1 cellular context compared by ENCODE assay signal in genomic region chr1:170067253-170067819, GRCh38.
TF ChIP-seq lines count a peak whose summit lies in the region.

No MANE protein-coding gene starts in this region.

TF ChIP-seq in K562, 482 proteins besides CTCF, POLR2A, EP300 and RAD21 (continued from another document):
- TF ChIP-seq JUND (IDR thresholded peaks at IDR 0.05; ENCODE audit: borderline replicate concordance, low read depth, low read length) (no peak; the same call in 1 of the 2 replicates), JUND (tag; IDR thresholded peaks at IDR 0.05; ENCODE audit: borderline replicate concordance, low read depth, low read length) (0 out of 3 replicates have a peak, but pooled peaks have one; percentile 31), ZNF384 (IDR thresholded peaks at IDR 0.05; ENCODE audit: low read depth, low read length) (no peak), ZNF444 (CRISPR knock-in tag; IDR thresholded peaks at IDR 0.05) (0 out of 2 replicates have a peak, but pooled peaks have one; percentile 16), CEBPB (tag; IDR thresholded peaks at IDR 0.05) (peak; percentile 63), LCOR (CRISPR knock-in tag; IDR thresholded peaks at IDR 0.05) (peak; percentile 70; the same call in 1 of the 2 replicates), NBN (IDR thresholded peaks at IDR 0.05; ENCODE audit: low read depth) (peak; percentile 31; the same call in 1 of the 2 replicates), SIN3A (IDR thresholded peaks at IDR 0.05; ENCODE audit: borderline replicate concordance in 2 of 2, control insufficient read depth in 1 of 2, low read depth in 2 of 2, low read length in 2 of 2) (no peak), ZFP1 (CRISPR knock-in tag; IDR thresholded peaks at IDR 0.05) (no peak), CTBP1 (IDR thresholded peaks at IDR 0.05; ENCODE audit: borderline replicate concordance) (0 out of 2 replicates have a peak, but pooled peaks have one; percentile 29), KDM1A (IDR thresholded peaks at IDR 0.05) (peak; percentile 80 to 85), ZBTB49 (CRISPR knock-in tag; IDR thresholded peaks at IDR 0.05; ENCODE audit: borderline replicate concordance) (no peak), TRIM24 (IDR thresholded peaks at IDR 0.05) (peak; percentile 51 to 63), MEIS2 (IDR thresholded peaks at IDR 0.05; ENCODE audit: partially characterized antibody) (no peak), ZNF324 (CRISPR knock-in tag; IDR thresholded peaks at IDR 0.05) (no peak), ZNF764 (CRISPR knock-in tag; IDR thresholded peaks at IDR 0.05; ENCODE audit: low read depth) (no peak), TEAD4 (IDR thresholded peaks at IDR 0.05; ENCODE audit: low read length) (peak; percentile 87), TEAD4 (CRISPR knock-in tag; IDR thresholded peaks at IDR 0.05; ENCODE audit: borderline replicate concordance) (no peak), NFIC (IDR thresholded peaks at IDR 0.05) (peak; percentile 55; the same call in 1 of the 2 replicates), CBX1 (IDR thresholded peaks at IDR 0.05; ENCODE audit: low read depth) (no peak)
- TF ChIP-seq, protein P1, sequence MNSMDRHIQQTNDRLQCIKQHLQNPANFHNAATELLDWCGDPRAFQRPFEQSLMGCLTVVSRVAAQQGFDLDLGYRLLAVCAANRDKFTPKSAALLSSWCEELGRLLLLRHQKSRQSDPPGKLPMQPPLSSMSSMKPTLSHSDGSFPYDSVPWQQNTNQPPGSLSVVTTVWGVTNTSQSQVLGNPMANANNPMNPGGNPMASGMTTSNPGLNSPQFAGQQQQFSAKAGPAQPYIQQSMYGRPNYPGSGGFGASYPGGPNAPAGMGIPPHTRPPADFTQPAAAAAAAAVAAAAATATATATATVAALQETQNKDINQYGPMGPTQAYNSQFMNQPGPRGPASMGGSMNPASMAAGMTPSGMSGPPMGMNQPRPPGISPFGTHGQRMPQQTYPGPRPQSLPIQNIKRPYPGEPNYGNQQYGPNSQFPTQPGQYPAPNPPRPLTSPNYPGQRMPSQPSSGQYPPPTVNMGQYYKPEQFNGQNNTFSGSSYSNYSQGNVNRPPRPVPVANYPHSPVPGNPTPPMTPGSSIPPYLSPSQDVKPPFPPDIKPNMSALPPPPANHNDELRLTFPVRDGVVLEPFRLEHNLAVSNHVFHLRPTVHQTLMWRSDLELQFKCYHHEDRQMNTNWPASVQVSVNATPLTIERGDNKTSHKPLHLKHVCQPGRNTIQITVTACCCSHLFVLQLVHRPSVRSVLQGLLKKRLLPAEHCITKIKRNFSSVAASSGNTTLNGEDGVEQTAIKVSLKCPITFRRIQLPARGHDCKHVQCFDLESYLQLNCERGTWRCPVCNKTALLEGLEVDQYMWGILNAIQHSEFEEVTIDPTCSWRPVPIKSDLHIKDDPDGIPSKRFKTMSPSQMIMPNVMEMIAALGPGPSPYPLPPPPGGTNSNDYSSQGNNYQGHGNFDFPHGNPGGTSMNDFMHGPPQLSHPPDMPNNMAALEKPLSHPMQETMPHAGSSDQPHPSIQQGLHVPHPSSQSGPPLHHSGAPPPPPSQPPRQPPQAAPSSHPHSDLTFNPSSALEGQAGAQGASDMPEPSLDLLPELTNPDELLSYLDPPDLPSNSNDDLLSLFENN (IDR thresholded peaks at IDR 0.05; ENCODE audit: low read depth in 2 of 2, low read length in 2 of 2), result peak in 1 of 2 experiments; percentile 57; a peak in 1 of 4 replicates
TF ChIP-seq in K562: peak in this region for 50.
